8 cellular contexts compared by ENCODE assay signal in the genomic region with DNA sequence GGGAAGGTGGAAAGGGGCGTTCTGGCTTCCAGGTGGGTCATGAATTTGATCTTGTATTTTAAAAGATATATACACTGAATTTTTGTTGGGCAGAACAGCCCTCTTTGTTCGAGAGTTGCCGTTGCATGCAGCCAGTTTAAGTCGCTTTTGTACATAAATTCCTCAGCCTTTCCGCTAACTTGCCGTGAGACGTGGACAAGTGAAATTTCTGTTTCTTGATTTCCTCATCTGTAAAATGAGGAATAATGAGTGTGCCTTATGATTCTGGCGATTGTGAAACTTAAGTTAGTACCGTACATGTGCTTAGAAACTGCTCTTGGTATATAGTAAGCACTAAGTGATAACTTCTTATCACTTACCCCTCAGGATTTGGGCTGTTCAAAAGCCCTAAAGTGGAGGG.
DNase-seq lines count a peak whose midpoint lies in the region; ATAC-seq and TF ChIP-seq lines count a peak whose summit lies in the region.

No MANE protein-coding gene starts in this region.

- H3K4me1 ChIP-seq in OCI-LY3 (ENCODE audit: low read length), result peaks cover 20% of the 10 kb centered on the region
- H3K4me1 ChIP-seq in muscle layer of duodenum (ENCODE audit: control insufficient read depth in 1 of 2, insufficient read depth in 2 of 2, low read length in 2 of 2), result peaks cover 9 to 12% of the 10 kb centered on the region in 2 donors

- H3K9me3 ChIP-seq in OCI-LY3 (ENCODE audit: insufficient read depth, low read length) (no peaks in the 10 kb centered on the region), muscle layer of duodenum (ENCODE audit: control insufficient read depth in 1 of 2, low read length in 2 of 2) (no peaks in the 10 kb centered on the region)

- H3K4me3 ChIP-seq in GM12875 (ENCODE audit: low read depth, low read length), result peak overlapping the region; percentile 93
- H3K4me3 ChIP-seq in OCI-LY3 (ENCODE audit: low read length), result peak overlapping the region; percentile 85
- peak overlapping the region; percentile 89 for H3K4me3 ChIP-seq in coronary artery
- peak overlapping the region; percentile 69 to 76 for H3K4me3 ChIP-seq in muscle layer of duodenum (ENCODE audit: low read depth in 1 of 2, low read length in 2 of 2)

- H3K27me3 ChIP-seq in OCI-LY3 (ENCODE audit: low read depth, low read length) (no peaks in the 10 kb centered on the region), muscle layer of duodenum (ENCODE audit: low read depth, low read length) (no peaks in the 10 kb centered on the region)

- H3K79me2 ChIP-seq in OCI-LY3 (ENCODE audit: low read length), result peaks cover 58% of the 10 kb centered on the region

- H3K36me3 ChIP-seq in OCI-LY3 (replicated peaks; ENCODE audit: low read depth, low read length) (peaks cover 15% of the 10 kb centered on the region), muscle layer of duodenum (ENCODE audit: control insufficient read depth in 1 of 2, insufficient read depth in 2 of 2, low read length in 2 of 2) (peaks cover 0 to 6% of the 10 kb centered on the region in 2 donors)

- H2AFZ ChIP-seq in OCI-LY3 (ENCODE audit: low read depth, low read length), result no peak overlapping the region

- H3K9ac ChIP-seq in OCI-LY3 (ENCODE audit: low read length), result peak overlapping the region; percentile 79

- peaks cover 3% of the 10 kb centered on the region; the same call in 1 of the 2 replicates for H4K20me1 ChIP-seq in OCI-LY3 (ENCODE audit: insufficient read depth, low read length)

- H3K4me2 ChIP-seq in OCI-LY3 (ENCODE audit: low read length), result peak overlapping the region; percentile 86

- ATAC-seq in GM21737 (IDR thresholded peaks at IDR 0.05; ENCODE audit: unreplicated experiment), result no peak

- TF ChIP-seq CTCF in GM12875 (IDR thresholded peaks at IDR 0.05; ENCODE audit: borderline replicate concordance, insufficient read depth, low read depth, low read length), result no peak
- TF ChIP-seq CTCF in OCI-LY3 (IDR thresholded peaks at IDR 0.05; ENCODE audit: low read depth, low read length), result no peak
- TF ChIP-seq CTCF in coronary artery (IDR thresholded peaks at IDR 0.05), result no peak

- peak overlapping the region; percentile 20; the same call in 1 of the 2 replicates for H3K27ac ChIP-seq in OCI-LY3 (ENCODE audit: low read length)
- H3K27ac ChIP-seq in coronary artery, result no peak overlapping the region
- H3K27ac ChIP-seq in muscle layer of duodenum (ENCODE audit: low read length), result peak overlapping the region; percentile 77

- no peak for DNase-seq in coronary artery (ENCODE audit: low spot score)
- no peak for DNase-seq in midbrain (lab: John Stamatoyannopoulos, UW)
- DNase-seq in NCI-H1694 (lab: John Stamatoyannopoulos, UW), result no peak
- no peak for DNase-seq in activated effector memory CD4-positive, alpha-beta T cell treated with Interleukin-2 at 50 U/mL for 16 hours

Comparison
In these comparisons a context has a peak if more than half of its experiments do, and no peak if none do; other contexts are left out.
1. H3K27ac ChIP-seq: peak in OCI-LY3 (single experiment) and muscle layer of duodenum (single experiment); none in coronary artery (0 of 2).
2. Peak in every context shown above with its lines, with median percentiles within 50 percentile points of each other: H3K4me3 ChIP-seq.